ENCODE assay signal across 16 cellular contexts in genomic region chr17:80834896-80835281, GRCh38.
DNase-seq lines count a peak whose midpoint lies in the region; ATAC-seq, FAIRE-seq and TF ChIP-seq lines count a peak whose summit lies in the region.
"Had no signal": no experiment of that assay in that cellular context is flagged by ENCODE, and none has a peak within 500 bp of the region (broad histone marks: within the 10 kb centered on the region; RNA-seq: fewer than 3 reads in every experiment).

No MANE protein-coding gene starts in this region.

- H3K36me3 ChIP-seq in Caco-2 (ENCODE audit: control insufficient read depth, insufficient read depth, low read length), result no peaks in the 10 kb centered on the region; the same call in none of the 2 replicates
- no peaks in the 10 kb centered on the region for H3K36me3 ChIP-seq in PC-9 (ENCODE audit: low read depth)

- no peaks in the 10 kb centered on the region for H3K27me3 ChIP-seq in Caco-2 (replicated peaks; ENCODE audit: control insufficient read depth, insufficient read depth, low read length)
- H3K27me3 ChIP-seq in PC-9 (ENCODE audit: insufficient read depth, low read depth), result no peaks in the 10 kb centered on the region
- H3K27me3 ChIP-seq: suprapubic skin had no signal

- no peak overlapping the region for H3K4me3 Mint-ChIP-seq in Caco-2 (ENCODE audit: unreplicated experiment)
- H3K4me3 Mint-ChIP-seq in activated naive CD8-positive, alpha-beta T cell treated with anti-CD3 and anti-CD28 coated beads, Interleukin-2, amount 10 ng/mL, durations not matched to agents 7 days and 5 days, result no peak overlapping the region
- H3K4me3 Mint-ChIP-seq in natural killer cell, result peak overlapping the region; percentile 65

- H3K36me3 Mint-ChIP-seq in Caco-2 (ENCODE audit: insufficient read depth, unreplicated experiment), result peaks cover 60% of the 10 kb centered on the region
- peaks cover 15% of the 10 kb centered on the region for H3K36me3 Mint-ChIP-seq in activated naive CD8-positive, alpha-beta T cell treated with anti-CD3 and anti-CD28 coated beads, Interleukin-2, amount 10 ng/mL, durations not matched to agents 7 days and 5 days
- H3K36me3 Mint-ChIP-seq in natural killer cell, result no peaks in the 10 kb centered on the region

- H3K27ac Mint-ChIP-seq in Caco-2 (ENCODE audit: unreplicated experiment) (peak overlapping the region; percentile 25), natural killer cell (peak overlapping the region; percentile 64 to 98)
- H3K27ac Mint-ChIP-seq in activated naive CD8-positive, alpha-beta T cell treated with anti-CD3 and anti-CD28 coated beads, Interleukin-2, amount 10 ng/mL, durations not matched to agents 7 days and 5 days, result peak overlapping the region; percentile 37

- H3K27ac ChIP-seq in A549 (no peak overlapping the region), PC-9 (no peak overlapping the region)
- H3K27ac ChIP-seq: BLaER1 had no signal

- intact Hi-C loops in Caco-2 (cut with micrococcal nuclease; ENCODE audit: unreplicated experiment), result no loop called here
- intact Hi-C loops in natural killer cell (cut with micrococcal nuclease), result no loop called here
- intact Hi-C loops in PC-9 (cut with micrococcal nuclease; ENCODE audit: unreplicated experiment), result loop anchor here (5.0 kb wide), 1 partner anchor 218 kb away; no protein-coding TSS in a partner anchor

- no peaks in the 10 kb centered on the region for H3K9me2 ChIP-seq in PC-9 (ENCODE audit: insufficient read depth)

- TF ChIP-seq POLR2A in A549 (IDR thresholded peaks at IDR 0.05; ENCODE audit: low read length), result no peak

- no peaks in the 10 kb centered on the region for H3K79me2 ChIP-seq in PC-9 (ENCODE audit: low read depth)

- H3K4me3 ChIP-seq in A549, result no peak overlapping the region
- no peak overlapping the region for H3K4me3 ChIP-seq in Caco-2 (ENCODE audit: low read depth, low read length)
- no peak overlapping the region for H3K4me3 ChIP-seq in PC-9
- H3K4me3 ChIP-seq: BLaER1, suprapubic skin had no signal

- H3K9me3 Mint-ChIP-seq in Caco-2 (ENCODE audit: unreplicated experiment) (no peaks in the 10 kb centered on the region), natural killer cell (no peaks in the 10 kb centered on the region)
- no peaks in the 10 kb centered on the region for H3K9me3 Mint-ChIP-seq in activated naive CD8-positive, alpha-beta T cell treated with anti-CD3 and anti-CD28 coated beads, Interleukin-2, amount 10 ng/mL, durations not matched to agents 7 days and 5 days

- H3K4me1 Mint-ChIP-seq in Caco-2 (ENCODE audit: low read depth, unreplicated experiment), result peaks cover 20% of the 10 kb centered on the region
- H3K4me1 Mint-ChIP-seq in activated naive CD8-positive, alpha-beta T cell treated with anti-CD3 and anti-CD28 coated beads, Interleukin-2, amount 10 ng/mL, durations not matched to agents 7 days and 5 days, result peaks cover 28% of the 10 kb centered on the region
- peaks cover 19 to 31% of the 10 kb centered on the region in 2 donors for H3K4me1 Mint-ChIP-seq in natural killer cell

- H3F3A ChIP-seq in PC-9 (ENCODE audit: insufficient read depth, low read depth), result peaks cover 8% of the 10 kb centered on the region

- H3K27me3 Mint-ChIP-seq in Caco-2 (ENCODE audit: insufficient read depth, unreplicated experiment) (no peaks in the 10 kb centered on the region), natural killer cell (ENCODE audit: low read depth in 2 of 2) (no peaks in the 10 kb centered on the region)
- H3K27me3 Mint-ChIP-seq in activated naive CD8-positive, alpha-beta T cell treated with anti-CD3 and anti-CD28 coated beads, Interleukin-2, amount 10 ng/mL, durations not matched to agents 7 days and 5 days, result no peaks in the 10 kb centered on the region

- BruUV-seq in Caco-2 (replicated peaks; lab: Mats Ljungman, UMichigan) (no TSS peak), PC-9 (replicated peaks; lab: Mats Ljungman, UMichigan) (no TSS peak)

- H4K20me1 ChIP-seq in PC-9 (ENCODE audit: insufficient read depth), result no peaks in the 10 kb centered on the region

- no peak for TF ChIP-seq EP300 in A549 (IDR thresholded peaks at IDR 0.05)

- POLR2A ChIA-PET in A549 (lab: Yijun Ruan, JAX) (no interaction called here), Caco-2 (lab: Charles Lee) (no interaction called here), PC-9 (lab: Charles Lee; ENCODE audit: unreplicated experiment) (no interaction called here)
- POLR2A ChIA-PET in activated naive CD8-positive, alpha-beta T cell treated with anti-CD3 and anti-CD28 coated beads, Interleukin-2, amount 10 ng/mL, durations not matched to agents 7 days and 5 days (lab: Charles Lee), result interaction anchor here (0.9 to 3.2 kb wide), 2 partner anchors 13 to 30 kb away, joined by 3 to 31 read pairs; no protein-coding TSS in a partner anchor

- H3K4me1 ChIP-seq in A549 (peaks cover 17% of the 10 kb centered on the region), Caco-2 (peaks cover 15% of the 10 kb centered on the region), PC-9 (replicated peaks; ENCODE audit: insufficient read depth) (peaks cover 8% of the 10 kb centered on the region)

- DNase-seq in A549 (ENCODE audit: low read depth in 1 of 2, low spot score in 1 of 2) (no peak), Caco-2 (no peak), natural killer cell (no peak), PC-9 (no peak), retina (no peak), NCI-H510A (lab: John Stamatoyannopoulos, UW) (no peak)
- no peak for DNase-seq in activated naive CD8-positive, alpha-beta T cell treated with anti-CD3 and anti-CD28 coated beads, Interleukin-2, amount 10 ng/mL, durations not matched to agents 7 days and 5 days
- DNase-seq in activated CD4-positive, alpha-beta T cell treated with anti-CD3 and anti-CD28 coated beads, Interleukin-2, amount 50 U/mL, for 4 hours, result no peak
- DNase-seq: activated gamma-delta T cell treated with Interleukin-2 at 50 U/mL for 16 hours, HCEC 1CT, mesendoderm, NCI-H1048, PC-3 had no signal

- H3K4me2 ChIP-seq in A549 (no peak overlapping the region), PC-9 (no peak overlapping the region)

- 70% methylated on average over 2 of the region's 2 CpGs for WGBS in A549 (ENCODE audit: missing lambda C conversion rate)

- H3K9me3 ChIP-seq in A549 (no peaks in the 10 kb centered on the region), Caco-2 (no peaks in the 10 kb centered on the region), PC-9 (ENCODE audit: insufficient read depth, low read depth) (no peaks in the 10 kb centered on the region)
- H3K9me3 ChIP-seq: BLaER1, suprapubic skin had no signal

- FAIRE-seq in A549 (lab: Jason Lieb, UNC), result peak; percentile 74
- FAIRE-seq: endometrium had no signal

- CTCF ChIA-PET in A549 (lab: Yijun Ruan, JAX) (interaction anchor here (0.8 to 1.5 kb wide), 3 partner anchors 16 to 408 kb away, joined by 3 to 4 read pairs (median 3); no protein-coding TSS in a partner anchor), Caco-2 (lab: Charles Lee) (no interaction called here), PC-9 (lab: Charles Lee) (no interaction called here)

- no peak for TF ChIP-seq RAD21 in A549 (conservative IDR thresholded peaks at IDR 0.05 in 1 of 2, IDR thresholded peaks at IDR 0.05 in 1 of 2)

- TF ChIP-seq CTCF in A549 (IDR thresholded peaks at IDR 0.05) (no peak), Caco-2 (IDR thresholded peaks at IDR 0.05; ENCODE audit: insufficient read depth in 1 of 2, low read depth in 1 of 2, low read length in 1 of 2, severe bottlenecking in 1 of 2, unreplicated experiment in 1 of 2) (no peak), natural killer cell (IDR thresholded peaks at IDR 0.05) (no peak), PC-9 (conservative IDR thresholded peaks at IDR 0.05) (no peak)

- ATAC-seq in A549 (no peak), natural killer cell (no peak)
- ATAC-seq in activated naive CD8-positive, alpha-beta T cell treated with anti-CD3 and anti-CD28 coated beads, Interleukin-2, amount 10 ng/mL, durations not matched to agents 7 days and 5 days (ENCODE audit: low read depth), result no peak
- ATAC-seq: PC-3 had no signal

- no peak overlapping the region for H2AFZ ChIP-seq in PC-9

TF ChIP-seq in A549, 52 proteins besides CTCF, POLR2A, EP300 and RAD21:
- TF ChIP-seq NPAS2 (CRISPR knock-in tag; IDR thresholded peaks at IDR 0.05; ENCODE audit: borderline replicate concordance) (no peak), MAFK (IDR thresholded peaks at IDR 0.05; ENCODE audit: partially characterized antibody) (no peak), CHD2 (IDR thresholded peaks at IDR 0.05; ENCODE audit: low read length, partially characterized antibody) (no peak), MAZ (IDR thresholded peaks at IDR 0.05; ENCODE audit: borderline replicate concordance, low read depth, low read length) (no peak), KDM5A (IDR thresholded peaks at IDR 0.05) (no peak), FOXS1 (CRISPR knock-in tag; IDR thresholded peaks at IDR 0.05) (no peak), RARB (CRISPR knock-in tag; IDR thresholded peaks at IDR 0.05) (no peak), TFCP2L1 (CRISPR knock-in tag; IDR thresholded peaks at IDR 0.05) (no peak), ESRRA (IDR thresholded peaks at IDR 0.05; ENCODE audit: borderline replicate concordance, low read length) (no peak), HOXB5 (CRISPR knock-in tag; IDR thresholded peaks at IDR 0.05) (no peak), RFX5 (IDR thresholded peaks at IDR 0.05) (no peak), FOSB (CRISPR knock-in tag; IDR thresholded peaks at IDR 0.05) (no peak), HMGXB4 (CRISPR knock-in tag; IDR thresholded peaks at IDR 0.05; ENCODE audit: borderline replicate concordance) (no peak), MYC (IDR thresholded peaks at IDR 0.05; ENCODE audit: borderline replicate concordance, low read length) (no peak), SMC3 (IDR thresholded peaks at IDR 0.05) (no peak)

Comparison
In these comparisons a context has a peak if more than half of its experiments do, and no peak if none do; other contexts are left out.
1. H3K27ac Mint-ChIP-seq: peak in every context shown above with its lines; median percentile 81 in natural killer cell; 37 in activated naive CD8-positive, alpha-beta T cell treated with anti-CD3 and anti-CD28 coated beads, Interleukin-2, amount 10 ng/mL, durations not matched to agents 7 days and 5 days; 25 in Caco-2.